ENCODE assay signal across 14 cellular contexts in genomic region chr7:76008156-76008687, GRCh38. TPM values are rescaled to one million over a fixed set of nuclear protein-coding genes. Genes with fewer than 3 reads are reported as not detected.
DNase-seq lines count a peak whose midpoint lies in the region; ATAC-seq and TF ChIP-seq lines count a peak whose summit lies in the region.
"Had no signal": no experiment of that assay in that cellular context is flagged by ENCODE, and none has a peak within 500 bp of the region (broad histone marks: within the 10 kb centered on the region; RNA-seq: fewer than 3 reads in every experiment).

No MANE protein-coding gene starts in this region.

- POLR2A ChIA-PET in CD8-positive, alpha-beta T cell (lab: Charles Lee) = interaction anchor here (0.8 to 2.1 kb wide), 2 partner anchors 92 to 94 kb away, joined by 3 to 7 read pairs; partner anchors contain the start of gene POR
- POLR2A ChIA-PET in activated naive CD8-positive, alpha-beta T cell treated with anti-CD3 and anti-CD28 coated beads, Interleukin-2, amount 10 ng/mL, durations not matched to agents 7 days and 5 days (lab: Charles Lee) = interaction anchor here (0.6 to 1.7 kb wide), 5 partner anchors 39 to 1340 kb away, joined by 3 to 7 read pairs (median 4); partner anchors contain the start of genes MDH2 and STYXL1

- H3K36me3 Mint-ChIP-seq in CD8-positive, alpha-beta T cell = peaks cover 34% of the 10 kb centered on the region
- peaks cover 23% of the 10 kb centered on the region for H3K36me3 Mint-ChIP-seq in activated naive CD8-positive, alpha-beta T cell treated with anti-CD3 and anti-CD28 coated beads, Interleukin-2, amount 10 ng/mL, durations not matched to agents 7 days and 5 days
- H3K36me3 Mint-ChIP-seq in natural killer cell (no peaks in the 10 kb centered on the region), neural progenitor cell (peaks cover 18% of the 10 kb centered on the region)

- no peaks in the 10 kb centered on the region for H3K9me3 Mint-ChIP-seq in CD8-positive, alpha-beta T cell
- no peaks in the 10 kb centered on the region for H3K9me3 Mint-ChIP-seq in activated naive CD8-positive, alpha-beta T cell treated with anti-CD3 and anti-CD28 coated beads, Interleukin-2, amount 10 ng/mL, durations not matched to agents 7 days and 5 days
- H3K9me3 Mint-ChIP-seq in natural killer cell (no peaks in the 10 kb centered on the region), neural progenitor cell (no peaks in the 10 kb centered on the region)

- H2AFZ ChIP-seq in neural progenitor cell (replicated peaks) = no peak overlapping the region

- no peaks in the 10 kb centered on the region for H4K20me1 ChIP-seq in neural progenitor cell (ENCODE audit: low read depth)

- peak overlapping the region; percentile 4 for H3K27ac Mint-ChIP-seq in CD8-positive, alpha-beta T cell
- peak overlapping the region; percentile 35 for H3K27ac Mint-ChIP-seq in activated naive CD8-positive, alpha-beta T cell treated with anti-CD3 and anti-CD28 coated beads, Interleukin-2, amount 10 ng/mL, durations not matched to agents 7 days and 5 days
- H3K27ac Mint-ChIP-seq in natural killer cell (peak overlapping the region; percentile 82 to 91), neural progenitor cell (no peak overlapping the region)

- H3K79me2 ChIP-seq in neural progenitor cell (ENCODE audit: low read depth) = no peaks in the 10 kb centered on the region

- no peaks in the 10 kb centered on the region for H3F3A ChIP-seq in neural progenitor cell (ENCODE audit: low read depth)

- no peaks in the 10 kb centered on the region for H3K9me3 ChIP-seq in CD8-positive, alpha-beta T cell (ENCODE audit: low read length)
- H3K9me3 ChIP-seq in neural progenitor cell (ENCODE audit: low read depth) = no peaks in the 10 kb centered on the region
- H3K9me3 ChIP-seq: SK-N-SH, testis had no signal

- CTCF ChIA-PET in CD8-positive, alpha-beta T cell (lab: Charles Lee) = interaction anchor here (0.7 to 5.8 kb wide), 4 partner anchors 13 to 246 kb away, joined by 3 to 35 read pairs (median 4); no protein-coding TSS in a partner anchor

- H3K36me3 ChIP-seq in CD8-positive, alpha-beta T cell (ENCODE audit: insufficient read depth, low read length) = peaks cover 7% of the 10 kb centered on the region
- H3K36me3 ChIP-seq in neural progenitor cell = no peaks in the 10 kb centered on the region

- H3K4me3 Mint-ChIP-seq in CD8-positive, alpha-beta T cell = peak overlapping the region; percentile 29
- H3K4me3 Mint-ChIP-seq in activated naive CD8-positive, alpha-beta T cell treated with anti-CD3 and anti-CD28 coated beads, Interleukin-2, amount 10 ng/mL, durations not matched to agents 7 days and 5 days = peak overlapping the region; percentile 80
- H3K4me3 Mint-ChIP-seq in natural killer cell (peak overlapping the region; percentile 75), neural progenitor cell (no peak overlapping the region)

- H3K27me3 ChIP-seq in CD8-positive, alpha-beta T cell (ENCODE audit: insufficient read depth, low read length) = no peaks in the 10 kb centered on the region
- no peaks in the 10 kb centered on the region for H3K27me3 ChIP-seq in neural progenitor cell
- H3K27me3 ChIP-seq: testis had no signal

- H3K4me1 Mint-ChIP-seq in CD8-positive, alpha-beta T cell (ENCODE audit: low read depth) = peaks cover 25% of the 10 kb centered on the region
- peaks cover 21% of the 10 kb centered on the region for H3K4me1 Mint-ChIP-seq in activated naive CD8-positive, alpha-beta T cell treated with anti-CD3 and anti-CD28 coated beads, Interleukin-2, amount 10 ng/mL, durations not matched to agents 7 days and 5 days
- H3K4me1 Mint-ChIP-seq in natural killer cell = peaks cover 22 to 24% of the 10 kb centered on the region in 2 donors
- H3K4me1 Mint-ChIP-seq in neural progenitor cell = peaks cover 3% of the 10 kb centered on the region

- no peak overlapping the region for H3K4me2 ChIP-seq in neural progenitor cell
- H3K4me2 ChIP-seq: SK-N-SH, smooth muscle cell had no signal

- no peak overlapping the region for H3K4me3 ChIP-seq in CD8-positive, alpha-beta T cell (ENCODE audit: low read depth, low read length)
- no peak overlapping the region for H3K4me3 ChIP-seq in neural progenitor cell
- H3K4me3 ChIP-seq: smooth muscle cell, testis had no signal

- H3K9ac ChIP-seq in neural progenitor cell = no peak overlapping the region
- H3K9ac ChIP-seq: SK-N-SH had no signal

- H3K27ac ChIP-seq in CD8-positive, alpha-beta T cell (ENCODE audit: low read depth, low read length) = no peak overlapping the region
- H3K27ac ChIP-seq in neural progenitor cell = no peak overlapping the region
- H3K27ac ChIP-seq: testis, VCaP had no signal

- peaks cover 26% of the 10 kb centered on the region for H3K4me1 ChIP-seq in CD8-positive, alpha-beta T cell (ENCODE audit: insufficient read depth, low read length)
- H3K4me1 ChIP-seq in neural progenitor cell = no peaks in the 10 kb centered on the region

- no peak for TF ChIP-seq CTCF in CD8-positive, alpha-beta T cell (IDR thresholded peaks at IDR 0.05)
- TF ChIP-seq CTCF in natural killer cell (IDR thresholded peaks at IDR 0.05) (no peak), neural progenitor cell (IDR thresholded peaks at IDR 0.05) (no peak)

- intact Hi-C loops in CD8-positive, alpha-beta T cell (cut with DNase I, micrococcal nuclease) = no loop called here
- intact Hi-C loops in natural killer cell (cut with micrococcal nuclease) = no loop called here

- peak; percentile 34 for ATAC-seq in CD8-positive, alpha-beta T cell
- peak; percentile 52 for ATAC-seq in HG02610 (IDR thresholded peaks at IDR 0.05; ENCODE audit: unreplicated experiment)
- peak; percentile 73 for ATAC-seq in activated naive CD8-positive, alpha-beta T cell treated with anti-CD3 and anti-CD28 coated beads, Interleukin-2, amount 10 ng/mL, durations not matched to agents 7 days and 5 days (ENCODE audit: low read depth)
- ATAC-seq in natural killer cell = peak; percentile 43 to 61 (median 55)

- peak in 1 of 7 experiments; percentile 17 for DNase-seq in CD8-positive, alpha-beta T cell
- DNase-seq in activated naive CD8-positive, alpha-beta T cell treated with anti-CD3 and anti-CD28 coated beads, Interleukin-2, amount 10 ng/mL, durations not matched to agents 7 days and 5 days = no peak
- DNase-seq in natural killer cell (no peak), NCI-H1694 (lab: John Stamatoyannopoulos, UW) (no peak), AG20443 (ENCODE audit: low spot score) (no peak), neural progenitor cell (ENCODE audit: low spot score) (no peak)
- no peak for DNase-seq in stimulated activated CD4-positive, alpha-beta T cell treated with anti-CD3 and anti-CD28 coated beads, Interleukin-2, amount 100 ng/mL, for 48 hours
- DNase-seq: HCEC 1CT, NCI-H2171 treated with DMSO at 0.1 percent for 48 hours, SK-N-SH, testis had no signal

- H3K27me3 Mint-ChIP-seq in CD8-positive, alpha-beta T cell (ENCODE audit: low read depth) = no peaks in the 10 kb centered on the region
- H3K27me3 Mint-ChIP-seq in activated naive CD8-positive, alpha-beta T cell treated with anti-CD3 and anti-CD28 coated beads, Interleukin-2, amount 10 ng/mL, durations not matched to agents 7 days and 5 days = peaks cover 2% of the 10 kb centered on the region
- H3K27me3 Mint-ChIP-seq in natural killer cell (ENCODE audit: low read depth in 2 of 2) (no peaks in the 10 kb centered on the region), neural progenitor cell (ENCODE audit: insufficient read depth, low read depth) (peaks cover 3% of the 10 kb centered on the region)

RNA-seq across cellular contexts. Expression of gene TMEM120A, which starts 13.8 kb away (rescaled TPM):
- total RNA-seq in CD8-positive, alpha-beta T cell = 10 to 100 TPM in 1 of 2 experiments, 1 to 10 TPM in 1; 8.3 to 11.5 TPM
- total RNA-seq in activated naive CD8-positive, alpha-beta T cell treated with anti-CD3 and anti-CD28 coated beads, Interleukin-2, amount 10 ng/mL, durations not matched to agents 7 days and 5 days = 10 to 100 TPM; 25.5 to 27.7 TPM
- total RNA-seq in natural killer cell = 10 to 100 TPM; 24.3 to 38.1 (median 34.6) TPM
- total RNA-seq in neural progenitor cell (ENCODE audit: low replicate concordance) = 9.4 and 10.4 TPM in 2 replicates

RNA-seq across cellular contexts. Expression of gene STYXL1, which starts 39.6 kb away (rescaled TPM):
- 1 to 10 TPM; 4.2 to 6.4 TPM for total RNA-seq in CD8-positive, alpha-beta T cell
- 10 to 100 TPM; 28.7 to 30.3 TPM for total RNA-seq in activated naive CD8-positive, alpha-beta T cell treated with anti-CD3 and anti-CD28 coated beads, Interleukin-2, amount 10 ng/mL, durations not matched to agents 7 days and 5 days
- total RNA-seq in natural killer cell (10 to 100 TPM; 15.1 to 33.2 (median 18.8) TPM), neural progenitor cell (ENCODE audit: low replicate concordance) (56.1 and 60.4 TPM in 2 replicates)

RNA-seq across cellular contexts. Expression of gene MDH2, which starts 39.7 kb away (rescaled TPM):
- 10 to 100 TPM; 73.0 to 74.7 TPM for total RNA-seq in CD8-positive, alpha-beta T cell
- 100 to 1,000 TPM; 132 to 137 TPM for total RNA-seq in activated naive CD8-positive, alpha-beta T cell treated with anti-CD3 and anti-CD28 coated beads, Interleukin-2, amount 10 ng/mL, durations not matched to agents 7 days and 5 days
- total RNA-seq in natural killer cell = 10 to 100 TPM; 75.9 to 95.0 (median 93.9) TPM
- total RNA-seq in neural progenitor cell (ENCODE audit: low replicate concordance) = 51.5 and 73.4 TPM in 2 replicates
